Comparison of ENCODE assay signal across 1 cellular context in the genomic region with DNA sequence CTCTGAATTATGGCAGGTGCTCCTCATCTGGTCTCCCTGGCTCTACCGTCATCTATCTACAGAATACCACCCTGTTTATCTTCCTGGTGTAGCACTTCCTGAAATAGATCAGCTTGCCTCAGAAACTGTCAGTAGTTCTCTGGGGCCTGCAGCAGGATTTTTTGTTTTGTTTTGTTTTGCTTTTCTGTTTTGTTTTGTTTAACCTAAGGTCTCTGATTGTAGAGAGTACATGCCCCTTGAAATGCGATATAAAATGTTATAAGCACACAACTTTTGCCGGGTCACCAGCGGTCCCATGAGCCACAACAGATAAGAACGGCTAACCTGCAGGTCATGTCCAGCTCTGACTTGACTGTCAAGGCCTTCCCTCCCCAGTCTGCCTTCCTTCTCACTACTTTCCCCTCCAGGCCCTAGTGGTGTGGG.
TF ChIP-seq lines count a peak whose summit lies in the region.

No MANE protein-coding gene starts in this region.

TF ChIP-seq in GM23338, 12 proteins besides CTCF, POLR2A, EP300 and RAD21 (continued from another document):
- TF ChIP-seq, protein P1, sequence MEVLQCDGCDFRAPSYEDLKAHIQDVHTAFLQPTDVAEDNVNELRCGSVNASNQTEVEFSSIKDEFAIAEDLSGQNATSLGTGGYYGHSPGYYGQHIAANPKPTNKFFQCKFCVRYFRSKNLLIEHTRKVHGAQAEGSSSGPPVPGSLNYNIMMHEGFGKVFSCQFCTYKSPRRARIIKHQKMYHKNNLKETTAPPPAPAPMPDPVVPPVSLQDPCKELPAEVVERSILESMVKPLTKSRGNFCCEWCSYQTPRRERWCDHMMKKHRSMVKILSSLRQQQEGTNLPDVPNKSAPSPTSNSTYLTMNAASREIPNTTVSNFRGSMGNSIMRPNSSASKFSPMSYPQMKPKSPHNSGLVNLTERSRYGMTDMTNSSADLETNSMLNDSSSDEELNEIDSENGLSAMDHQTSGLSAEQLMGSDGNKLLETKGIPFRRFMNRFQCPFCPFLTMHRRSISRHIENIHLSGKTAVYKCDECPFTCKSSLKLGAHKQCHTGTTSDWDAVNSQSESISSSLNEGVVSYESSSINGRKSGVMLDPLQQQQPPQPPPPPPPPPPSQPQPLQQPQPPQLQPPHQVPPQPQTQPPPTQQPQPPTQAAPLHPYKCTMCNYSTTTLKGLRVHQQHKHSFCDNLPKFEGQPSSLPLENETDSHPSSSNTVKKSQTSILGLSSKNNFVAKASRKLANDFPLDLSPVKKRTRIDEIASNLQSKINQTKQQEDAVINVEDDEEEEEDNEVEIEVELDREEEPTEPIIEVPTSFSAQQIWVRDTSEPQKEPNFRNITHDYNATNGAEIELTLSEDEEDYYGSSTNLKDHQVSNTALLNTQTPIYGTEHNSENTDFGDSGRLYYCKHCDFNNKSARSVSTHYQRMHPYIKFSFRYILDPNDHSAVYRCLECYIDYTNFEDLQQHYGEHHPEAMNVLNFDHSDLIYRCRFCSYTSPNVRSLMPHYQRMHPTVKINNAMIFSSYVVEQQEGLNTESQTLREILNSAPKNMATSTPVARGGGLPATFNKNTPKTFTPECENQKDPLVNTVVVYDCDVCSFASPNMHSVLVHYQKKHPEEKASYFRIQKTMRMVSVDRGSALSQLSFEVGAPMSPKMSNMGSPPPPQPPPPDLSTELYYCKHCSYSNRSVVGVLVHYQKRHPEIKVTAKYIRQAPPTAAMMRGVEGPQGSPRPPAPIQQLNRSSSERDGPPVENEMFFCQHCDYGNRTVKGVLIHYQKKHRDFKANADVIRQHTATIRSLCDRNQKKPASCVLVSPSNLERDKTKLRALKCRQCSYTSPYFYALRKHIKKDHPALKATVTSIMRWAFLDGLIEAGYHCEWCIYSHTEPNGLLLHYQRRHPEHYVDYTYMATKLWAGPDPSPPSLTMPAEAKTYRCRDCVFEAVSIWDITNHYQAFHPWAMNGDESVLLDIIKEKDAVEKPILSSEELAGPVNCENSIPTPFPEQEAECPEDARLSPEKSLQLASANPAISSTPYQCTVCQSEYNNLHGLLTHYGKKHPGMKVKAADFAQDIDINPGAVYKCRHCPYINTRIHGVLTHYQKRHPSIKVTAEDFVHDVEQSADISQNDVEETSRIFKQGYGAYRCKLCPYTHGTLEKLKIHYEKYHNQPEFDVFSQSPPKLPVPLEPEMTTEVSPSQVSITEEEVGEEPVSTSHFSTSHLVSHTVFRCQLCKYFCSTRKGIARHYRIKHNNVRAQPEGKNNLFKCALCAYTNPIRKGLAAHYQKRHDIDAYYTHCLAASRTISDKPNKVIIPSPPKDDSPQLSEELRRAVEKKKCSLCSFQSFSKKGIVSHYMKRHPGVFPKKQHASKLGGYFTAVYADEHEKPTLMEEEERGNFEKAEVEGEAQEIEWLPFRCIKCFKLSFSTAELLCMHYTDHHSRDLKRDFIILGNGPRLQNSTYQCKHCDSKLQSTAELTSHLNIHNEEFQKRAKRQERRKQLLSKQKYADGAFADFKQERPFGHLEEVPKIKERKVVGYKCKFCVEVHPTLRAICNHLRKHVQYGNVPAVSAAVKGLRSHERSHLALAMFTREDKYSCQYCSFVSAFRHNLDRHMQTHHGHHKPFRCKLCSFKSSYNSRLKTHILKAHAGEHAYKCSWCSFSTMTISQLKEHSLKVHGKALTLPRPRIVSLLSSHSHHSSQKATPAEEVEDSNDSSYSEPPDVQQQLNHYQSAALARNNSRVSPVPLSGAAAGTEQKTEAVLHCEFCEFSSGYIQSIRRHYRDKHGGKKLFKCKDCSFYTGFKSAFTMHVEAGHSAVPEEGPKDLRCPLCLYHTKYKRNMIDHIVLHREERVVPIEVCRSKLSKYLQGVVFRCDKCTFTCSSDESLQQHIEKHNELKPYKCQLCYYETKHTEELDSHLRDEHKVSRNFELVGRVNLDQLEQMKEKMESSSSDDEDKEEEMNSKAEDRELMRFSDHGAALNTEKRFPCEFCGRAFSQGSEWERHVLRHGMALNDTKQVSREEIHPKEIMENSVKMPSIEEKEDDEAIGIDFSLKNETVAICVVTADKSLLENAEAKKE (CRISPR knock-in tag; IDR thresholded peaks at IDR 0.05) = no peak
- no peak for TF ChIP-seq STAT1 (IDR thresholded peaks at IDR 0.05; ENCODE audit: unreplicated experiment)
- TF ChIP-seq EZH2phosphoT487 (IDR thresholded peaks at IDR 0.05; ENCODE audit: unreplicated experiment) = no peak
- no peak for TF ChIP-seq ZNF331 (CRISPR knock-in tag; IDR thresholded peaks at IDR 0.05; ENCODE audit: low read depth)
- TF ChIP-seq ETS1 (IDR thresholded peaks at IDR 0.05) = no peak
- TF ChIP-seq ZNF114 (CRISPR knock-in tag; IDR thresholded peaks at IDR 0.05) = no peak
- no peak for TF ChIP-seq NANOG (IDR thresholded peaks at IDR 0.05; ENCODE audit: borderline replicate concordance)
